Comparison of ENCODE assay signal across 1 cellular context in the genomic region with DNA sequence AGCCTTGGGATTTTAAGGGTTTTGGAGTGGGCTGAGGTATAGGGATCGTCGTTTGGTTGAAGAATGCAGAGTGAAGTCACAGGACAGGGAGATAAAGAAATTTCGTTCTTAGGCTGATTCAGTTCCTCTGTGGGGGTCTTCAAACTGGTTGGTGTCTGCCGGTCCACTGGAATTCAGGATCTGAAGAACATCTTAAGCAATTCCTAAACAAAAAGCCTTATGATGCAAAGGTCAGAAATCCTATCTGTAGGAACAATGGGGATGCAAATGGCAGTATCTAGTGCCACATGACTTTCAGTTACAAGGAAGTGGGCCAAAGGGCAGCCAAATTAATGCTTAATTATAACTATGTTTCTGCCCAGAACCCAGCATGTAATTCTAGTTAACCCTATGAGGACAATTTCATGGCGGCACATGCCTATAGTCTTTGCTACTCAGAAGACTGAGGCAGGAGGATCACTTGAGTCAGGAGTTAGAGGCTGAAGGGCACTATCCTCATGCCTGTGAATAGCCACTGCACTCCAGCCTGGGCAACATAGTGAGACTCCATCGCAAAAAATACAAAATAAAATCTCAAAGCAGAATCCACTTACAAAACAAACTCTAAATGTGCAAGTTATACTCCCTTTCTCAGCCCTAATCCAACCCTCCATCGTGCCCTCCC.
TF ChIP-seq lines count a peak whose summit lies in the region.

No MANE protein-coding gene starts in this region.

TF ChIP-seq in GM23338, 12 proteins besides CTCF, POLR2A, EP300 and RAD21:
- TF ChIP-seq CREB1 (CRISPR knock-in tag; IDR thresholded peaks at IDR 0.05; ENCODE audit: low read depth) = no peak
- TF ChIP-seq EZH2 (IDR thresholded peaks at IDR 0.05; ENCODE audit: low read depth, unreplicated experiment) = no peak
- TF ChIP-seq ZNF114 (CRISPR knock-in tag; IDR thresholded peaks at IDR 0.05) = no peak
- TF ChIP-seq JUNB (IDR thresholded peaks at IDR 0.05; ENCODE audit: unreplicated experiment) = no peak
- no peak for TF ChIP-seq STAT1 (IDR thresholded peaks at IDR 0.05; ENCODE audit: unreplicated experiment)
- TF ChIP-seq REST (IDR thresholded peaks at IDR 0.05; ENCODE audit: unreplicated experiment) = no peak
- TF ChIP-seq EZH2phosphoT487 (IDR thresholded peaks at IDR 0.05; ENCODE audit: unreplicated experiment) = no peak
- no peak for TF ChIP-seq ZNF331 (CRISPR knock-in tag; IDR thresholded peaks at IDR 0.05; ENCODE audit: low read depth)
